Comparison of ENCODE assay signal across 8 cellular contexts in the genomic region with DNA sequence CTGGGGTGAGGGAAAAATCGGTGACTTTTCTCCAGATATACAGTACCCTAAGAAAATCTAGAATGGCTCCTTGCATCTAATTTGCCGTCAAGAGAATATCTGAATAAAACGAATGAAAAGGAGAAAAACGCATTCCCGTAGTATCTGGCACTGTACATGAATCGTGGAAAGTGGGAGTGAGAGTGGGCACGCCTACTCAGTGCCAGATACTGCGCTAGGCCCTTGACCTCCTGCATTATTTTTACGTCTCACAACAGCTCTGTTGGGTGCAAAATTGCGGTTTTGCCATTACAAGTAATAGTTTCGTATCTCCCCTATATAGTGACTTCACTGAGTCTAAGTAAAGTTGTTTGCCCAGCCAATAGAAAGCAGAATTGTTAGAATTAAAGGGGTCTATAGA. TPM values are rescaled to one million over a fixed set of nuclear protein-coding genes. Genes with fewer than 3 reads are reported as not detected.
DNase-seq lines count a peak whose midpoint lies in the region; ATAC-seq, FAIRE-seq and TF ChIP-seq lines count a peak whose summit lies in the region.

No MANE protein-coding gene starts in this region.

- no peak overlapping the region for H3K9ac ChIP-seq in endodermal cell (ENCODE audit: extremely low read depth, low read length, poor library complexity, severe bottlenecking)

- H3K36me3 ChIP-seq in breast epithelium = no peaks in the 10 kb centered on the region
- H3K36me3 ChIP-seq in endodermal cell (ENCODE audit: control insufficient read depth, insufficient read depth, low read length) = no peaks in the 10 kb centered on the region
- no peaks in the 10 kb centered on the region for H3K36me3 ChIP-seq in sigmoid colon

- no peak overlapping the region for H3K4me3 Mint-ChIP-seq in MCF 10A (ENCODE audit: unreplicated experiment)
- H3K4me3 Mint-ChIP-seq in endodermal cell = peak overlapping the region; percentile 51

- no peaks in the 10 kb centered on the region for H3K9me3 ChIP-seq in breast epithelium
- no peaks in the 10 kb centered on the region for H3K9me3 ChIP-seq in endodermal cell (ENCODE audit: control insufficient read depth, low read length)
- no peaks in the 10 kb centered on the region for H3K9me3 ChIP-seq in sigmoid colon

- H3K4me1 Mint-ChIP-seq in MCF 10A (ENCODE audit: insufficient read depth, unreplicated experiment) (no peaks in the 10 kb centered on the region), endodermal cell (peaks cover 9% of the 10 kb centered on the region)

- POLR2A ChIA-PET in MCF 10A (lab: Yijun Ruan, JAX) = no interaction called here

- H3K27me3 ChIP-seq in breast epithelium (peaks cover 0 to 7% of the 10 kb centered on the region in 2 donors), endodermal cell (ENCODE audit: control insufficient read depth, insufficient read depth, low read length, poor library complexity, severe bottlenecking) (peaks cover 55% of the 10 kb centered on the region), sigmoid colon (peaks cover 0 to 19% (median 0%) of the 10 kb centered on the region in 3 donors)

- CTCF ChIA-PET in MCF 10A (lab: Yijun Ruan, JAX) = no interaction called here

- intact Hi-C loops in breast epithelium (cut with DNase I; ENCODE audit: low total_unique reads) = no loop called here
- intact Hi-C loops in MCF 10A (cut with micrococcal nuclease) = no loop called here
- intact Hi-C loops in sigmoid colon (cut with DNase I) = no loop called here

- no peaks in the 10 kb centered on the region for H3K27me3 Mint-ChIP-seq in MCF 10A (ENCODE audit: insufficient read depth, unreplicated experiment)
- peaks cover 54% of the 10 kb centered on the region for H3K27me3 Mint-ChIP-seq in endodermal cell (ENCODE audit: insufficient read depth)

- H3K4me1 ChIP-seq in breast epithelium (no peaks in the 10 kb centered on the region), endodermal cell (ENCODE audit: control insufficient read depth, insufficient read depth, low read length) (no peaks in the 10 kb centered on the region), sigmoid colon (peaks cover 0 to 11% (median 3%) of the 10 kb centered on the region in 4 donors)

- ATAC-seq in HG03354 (IDR thresholded peaks at IDR 0.05; ENCODE audit: poor library complexity, severe bottlenecking, unreplicated experiment) = peak; percentile 41

- H3K27ac Mint-ChIP-seq in MCF 10A (ENCODE audit: low read depth, unreplicated experiment) (no peak overlapping the region), endodermal cell (no peak overlapping the region)

- no peaks in the 10 kb centered on the region for H3K36me3 Mint-ChIP-seq in MCF 10A (ENCODE audit: insufficient read depth, unreplicated experiment)
- no peaks in the 10 kb centered on the region for H3K36me3 Mint-ChIP-seq in endodermal cell (ENCODE audit: low read depth)

- H3K4me3 ChIP-seq in breast epithelium = peak overlapping the region; percentile 33 to 72 (median 53)
- peak overlapping the region; percentile 67 for H3K4me3 ChIP-seq in endodermal cell (ENCODE audit: low read length)
- peak overlapping the region in 3 of 4 donors; percentile 35 to 54 (median 51) for H3K4me3 ChIP-seq in sigmoid colon

- TF ChIP-seq CTCF in breast epithelium (IDR thresholded peaks at IDR 0.05) (no peak), MCF 10A (IDR thresholded peaks at IDR 0.05; ENCODE audit: unreplicated experiment) (no peak), endodermal cell (conservative IDR thresholded peaks at IDR 0.05) (no peak), sigmoid colon (IDR thresholded peaks at IDR 0.05) (no peak)

- DNase-seq in breast epithelium (ENCODE audit: low spot score in 2 of 2) (no peak), MCF 10A (ENCODE audit: unreplicated experiment) (no peak), endodermal cell (no peak), sigmoid colon (no peak), NCI-H2029 (lab: John Stamatoyannopoulos, UW) (no peak), GM12891 (ENCODE audit: insufficient read length, low spot score) (no peak), NCI-H774 (lab: John Stamatoyannopoulos, UW) (no peak)

- no peaks in the 10 kb centered on the region for H3K9me3 Mint-ChIP-seq in MCF 10A (ENCODE audit: unreplicated experiment)
- no peaks in the 10 kb centered on the region for H3K9me3 Mint-ChIP-seq in endodermal cell

- BruUV-seq in MCF 10A (replicated peaks; lab: Mats Ljungman, UMichigan) = no TSS peak

- TF ChIP-seq EP300 in sigmoid colon (IDR thresholded peaks at IDR 0.05) = no peak

- WGBS in endodermal cell (ENCODE audit: insufficient coverage in 1 of 2, insufficient read length in 1 of 2), 2 experiments = 61 to 76% methylated on average over 5 to 11 of the region's 11 CpGs
- WGBS in sigmoid colon, 2 donors = 51 to 78% methylated on average over 11 of the region's 11 CpGs

- TF ChIP-seq POLR2A in breast epithelium (IDR thresholded peaks at IDR 0.05) (no peak), sigmoid colon (IDR thresholded peaks at IDR 0.05) (no peak), GM12891 (IDR thresholded peaks at IDR 0.05; ENCODE audit: low read depth, low read length) (no peak)

- FAIRE-seq in GM12891 (lab: Jason Lieb, UNC) = no peak

- H3K27ac ChIP-seq in breast epithelium (no peak overlapping the region), endodermal cell (ENCODE audit: low read depth, low read length) (no peak overlapping the region), sigmoid colon (peak overlapping the region in 2 of 4 donors; percentile 25 to 59)

TF ChIP-seq in GM12891, 5 proteins besides CTCF, POLR2A, EP300 and RAD21:
- TF ChIP-seq POLR2AphosphoS5 (IDR thresholded peaks at IDR 0.05; ENCODE audit: low read depth, low read length) (no peak), SPI1 (IDR thresholded peaks at IDR 0.05; ENCODE audit: low read depth, low read length) (no peak), PAX5 (IDR thresholded peaks at IDR 0.05; ENCODE audit: insufficient read depth, low read length, severe bottlenecking) (no peak), TAF1 (IDR thresholded peaks at IDR 0.05; ENCODE audit: low read depth, low read length) (no peak), POU2F2 (IDR thresholded peaks at IDR 0.05; ENCODE audit: low read depth, low read length) (no peak)

RNA-seq across cellular contexts. Expression of a gene that starts 1.3 kb away (rescaled TPM):
- 1 to 10 TPM; 2.3 to 9.1 (median 8.3) TPM for total RNA-seq in breast epithelium
- total RNA-seq in MCF 10A (2022) = not detected in 2 replicates
- total RNA-seq in endodermal cell = under 1 TPM in 1 of 2 donors, not detected in 1; 0.95 TPM
- 0.25 TPM for polyA plus RNA-seq in endodermal cell (2013, experiment 1 of 2)
- 0.87 TPM for polyA plus RNA-seq in endodermal cell (2013, experiment 2 of 2)
- 1 to 10 TPM; 1.3 to 8.6 (median 6.4) TPM for total RNA-seq in sigmoid colon
- polyA plus RNA-seq in sigmoid colon = 10 to 100 TPM in 2 of 3 donors, 1 to 10 TPM in 1; 9.6 to 32.0 (median 20.1) TPM
- 33.1 TPM for polyA plus RNA-seq in GM12891 (2012; ENCODE audit: low read depth, missing spikeins)

RNA-seq across cellular contexts. Expression of a gene that starts 48.9 kb away (rescaled TPM):
- total RNA-seq in breast epithelium (1 to 10 TPM in 2 of 3 donors, under 1 TPM in 1; 0.73 to 2.4 (median 1.6) TPM), MCF 10A (2022) (not detected in 2 replicates), endodermal cell (under 1 TPM; 0.18 to 0.20 TPM), sigmoid colon (1 to 10 TPM; 1.5 to 2.5 (median 1.9) TPM)
- polyA plus RNA-seq in endodermal cell (2013, experiment 1 of 2) = 1.2 TPM
- polyA plus RNA-seq in endodermal cell (2013, experiment 2 of 2) = 0.91 TPM
- polyA plus RNA-seq in sigmoid colon = under 1 TPM; 0.23 to 0.60 (median 0.57) TPM
- polyA plus RNA-seq in GM12891 (2012; ENCODE audit: low read depth, missing spikeins) = 0.01 TPM
